ENCODE assay signal across 12 cellular contexts in the genomic region with DNA sequence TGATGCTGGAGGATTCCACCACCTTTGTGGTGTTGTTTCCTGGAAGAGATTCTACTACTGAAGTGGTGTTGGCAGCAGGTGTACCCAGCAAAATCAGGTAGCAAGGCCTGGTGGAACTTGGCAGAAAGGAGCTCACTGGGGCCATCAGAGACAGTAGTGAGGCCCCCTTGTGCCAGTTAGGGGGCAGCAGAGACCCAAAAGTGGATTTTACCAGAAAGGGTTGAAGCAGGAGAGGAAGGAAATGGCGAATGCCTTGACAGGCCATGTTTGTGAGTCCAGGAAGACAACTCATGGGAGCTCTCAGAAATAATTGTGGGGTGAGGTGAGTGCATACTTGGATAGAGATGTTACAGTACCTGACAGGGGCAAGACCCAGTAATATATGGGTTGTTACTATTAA.
DNase-seq lines count a peak whose midpoint lies in the region; ATAC-seq and TF ChIP-seq lines count a peak whose summit lies in the region.
"Had no signal": no experiment of that assay in that cellular context is flagged by ENCODE, and none has a peak within 500 bp of the region (broad histone marks: within the 10 kb centered on the region; RNA-seq: fewer than 3 reads in every experiment).

No MANE protein-coding gene starts in this region.

- no peak overlapping the region for H2AFZ ChIP-seq in OCI-LY3 (ENCODE audit: low read depth, low read length)

- no peak overlapping the region for H3K4me2 ChIP-seq in OCI-LY3 (ENCODE audit: low read length)

- H3K4me1 ChIP-seq in OCI-LY3 (ENCODE audit: low read length), result peaks cover 37% of the 10 kb centered on the region

- no peak for ATAC-seq in HG02798 (IDR thresholded peaks at IDR 0.05; ENCODE audit: poor library complexity, unreplicated experiment)
- ATAC-seq: left colon had no signal

- no peak overlapping the region for H3K9ac ChIP-seq in OCI-LY3 (ENCODE audit: low read length)

- H3K79me2 ChIP-seq in OCI-LY3 (ENCODE audit: low read length), result no peaks in the 10 kb centered on the region

- DNase-seq in AG10803 (ENCODE audit: low read depth) (no peak), GM10266 (ENCODE audit: extremely low spot score) (no peak), fibroblast of mammary gland (ENCODE audit: low read depth) (no peak), COLO668 (lab: John Stamatoyannopoulos, UW; ENCODE audit: unreplicated experiment) (no peak), G401 (ENCODE audit: low spot score) (no peak)
- no peak for DNase-seq in activated effector memory CD4-positive, alpha-beta T cell treated with anti-CD3 and anti-CD28 coated beads, Interleukin-2, amount 50 U/mL, for 16 hours
- DNase-seq: activated T-cell treated with anti-CD3 and anti-CD28 coated beads, Interleukin-2, amount 50 U/mL, for 48 hours; caudate nucleus; left colon; stimulated activated CD4-positive, alpha-beta T cell treated with anti-CD3 and anti-CD28 coated beads, Interleukin-1b, Interleukin-23, amount 100 ng/mL, for 48 hours had no signal

- H3K36me3 ChIP-seq in OCI-LY3 (replicated peaks; ENCODE audit: low read depth, low read length), result peaks cover 14% of the 10 kb centered on the region

- TF ChIP-seq CTCF in AG10803 (conservative IDR thresholded peaks at IDR 0.05; ENCODE audit: low read length) (peak; percentile 13), GM10266 (IDR thresholded peaks at IDR 0.05; ENCODE audit: control insufficient read depth, insufficient read depth, low read depth, missing control alignments) (peak; percentile 24), OCI-LY3 (IDR thresholded peaks at IDR 0.05; ENCODE audit: low read depth, low read length) (peak; percentile 44), fibroblast of mammary gland (conservative IDR thresholded peaks at IDR 0.05; ENCODE audit: control insufficient read depth, insufficient read depth, low read depth, low read length) (peak; percentile 7)

- no peaks in the 10 kb centered on the region for H4K20me1 ChIP-seq in OCI-LY3 (ENCODE audit: insufficient read depth, low read length)

- H3K4me3 ChIP-seq in AG10803 (ENCODE audit: low read length) (no peak overlapping the region), OCI-LY3 (ENCODE audit: low read length) (no peak overlapping the region), fibroblast of mammary gland (ENCODE audit: control insufficient read depth, low read depth, low read length) (no peak overlapping the region)

- peaks cover 9% of the 10 kb centered on the region; the same call in 1 of the 2 replicates for H3K9me3 ChIP-seq in OCI-LY3 (ENCODE audit: insufficient read depth, low read length)

- no peaks in the 10 kb centered on the region for H3K27me3 ChIP-seq in OCI-LY3 (ENCODE audit: low read depth, low read length)

- H3K27ac ChIP-seq in OCI-LY3 (ENCODE audit: low read length), result no peak overlapping the region

- in situ Hi-C loops in G401 (cut with HindIII; ENCODE audit: low sequenced_read_pairs), result no loop called here
